ENCODE assay signal across 8 cellular contexts in genomic region chr15:74889882-74890768, GRCh38. TPM values are rescaled to one million over a fixed set of nuclear protein-coding genes. Genes with fewer than 3 reads are reported as not detected.
DNase-seq lines count a peak whose midpoint lies in the region; ATAC-seq and TF ChIP-seq lines count a peak whose summit lies in the region.

TSS of gene MPI (plus strand) at chr15:74890042. CDS start at chr15:74890074, 32 bp downstream.

- no peaks in the 10 kb centered on the region for H3K27me3 ChIP-seq in lung (ENCODE audit: control insufficient read depth, insufficient read depth)

- peak within 1 kb of the TSS; percentile 59 to 74 for H3K27ac ChIP-seq in lung (ENCODE audit: low read depth in 1 of 2, low read length in 1 of 2)

- peaks cover 0 to 12% of the 10 kb centered on the region in 2 donors for H3K36me3 ChIP-seq in lung (ENCODE audit: control insufficient read depth in 2 of 2, insufficient read depth in 2 of 2, low read length in 2 of 2)

- DNase-seq in C1 segment of cervical spinal cord (lab: John Stamatoyannopoulos, UW): peak; percentile 25 to 88 (median 80)
- DNase-seq in NOMO-1 (lab: John Stamatoyannopoulos, UW; ENCODE audit: unreplicated experiment in 2 of 2): peak; percentile 84 to 89
- peak; percentile 93 for DNase-seq in activated CD8-positive, alpha-beta memory T cell treated with anti-CD3 and anti-CD28 coated beads for 24 hours
- peak; percentile 85 for DNase-seq in effector CD4-positive, alpha-beta T cell
- peak; percentile 87 for DNase-seq in lung (ENCODE audit: low spot score)
- peak; percentile 76 to 90 (median 79) for DNase-seq in stimulated activated CD4-positive, alpha-beta T cell treated with anti-CD3 and anti-CD28 coated beads, TNF-alpha, amount 100 ng/mL, for 24 hours (ENCODE audit: low read depth in 3 of 3)

- TF ChIP-seq CTCF in lung (IDR thresholded peaks at IDR 0.05; ENCODE audit: control extremely low read depth, extremely low read depth): no peak

- H3K4me3 ChIP-seq in lung: peak within 1 kb of the TSS; percentile 84

- WGBS in lung, 2 donors: 3% methylated on average over 48 of the region's 48 CpGs

- H3K9me3 ChIP-seq in lung (ENCODE audit: control insufficient read depth in 2 of 2, insufficient read depth in 1 of 2, low read length in 1 of 2): no peaks in the 10 kb centered on the region

- ATAC-seq in GM19328 (IDR thresholded peaks at IDR 0.05; ENCODE audit: unreplicated experiment): peak; percentile 87
- ATAC-seq in HG03565 (IDR thresholded peaks at IDR 0.05; ENCODE audit: unreplicated experiment): peak; percentile 89
- ATAC-seq in lung (ENCODE audit: insufficient read depth, low FRiP score): peak; percentile 97

- H3K4me1 ChIP-seq in lung (ENCODE audit: control insufficient read depth in 2 of 2, insufficient read depth in 2 of 2, low read length in 2 of 2): peaks cover 0 to 6% of the 10 kb centered on the region in 2 donors

RNA-seq across cellular contexts. Expression of gene MPI, which starts in this region (rescaled TPM):
- total RNA-seq in lung: 10 to 100 TPM; 28.5 to 42.4 TPM
- polyA plus RNA-seq in lung: 10 to 100 TPM; 13.7 to 31.7 TPM

Comparison
In these comparisons a context has a peak if more than half of its experiments do, and no peak if none do; other contexts are left out.
1. Peak in every context shown above with its lines: DNase-seq, ATAC-seq, H3K4me3 ChIP-seq and H3K27ac ChIP-seq.